Comparison of ENCODE assay signal across 9 cellular contexts in genomic region chr11:45646275-45646970, GRCh38. TPM values are rescaled to one million over a fixed set of nuclear protein-coding genes. Genes with fewer than 3 reads are reported as not detected.
DNase-seq lines count a peak whose midpoint lies in the region; ATAC-seq and TF ChIP-seq lines count a peak whose summit lies in the region.
"Had no signal": no experiment of that assay in that cellular context is flagged by ENCODE, and none has a peak within 500 bp of the region (broad histone marks: within the 10 kb centered on the region; RNA-seq: fewer than 3 reads in every experiment).

No MANE protein-coding gene starts in this region.

- TF ChIP-seq CTCF in right atrium auricular region (IDR thresholded peaks at IDR 0.05) (no peak), endothelial cell (IDR thresholded peaks at IDR 0.05; ENCODE audit: unreplicated experiment) (no peak)

- H3K4me3 Mint-ChIP-seq in endothelial cell (ENCODE audit: unreplicated experiment): peak overlapping the region; percentile 82
- H3K4me3 Mint-ChIP-seq in stimulated activated memory B cell treated with anti-CD40 and anti-IgM and Interleukin-4, amounts not matched to agents 10 μg/mL and 1 μg/mL and 100 μg/mL, for 72 hours: no peak overlapping the region
- H3K4me3 Mint-ChIP-seq in activated CD4-positive, alpha-beta T cell treated with anti-CD3 and anti-CD28 coated beads, Interleukin-2, amount 10 ng/mL, durations not matched to agents 24 days and 14 days: no peak overlapping the region

- peak; percentile 66 for ATAC-seq in stimulated activated memory B cell treated with anti-CD40 and anti-IgM and Interleukin-4, amounts not matched to agents 10 μg/mL and 1 μg/mL and 100 μg/mL, for 72 hours
- ATAC-seq in GM19328 (IDR thresholded peaks at IDR 0.05; ENCODE audit: unreplicated experiment): no peak

- peak; percentile 44 for DNase-seq in cardiac septum (ENCODE audit: low spot score)
- DNase-seq in right atrium auricular region (ENCODE audit: low spot score): no peak
- peak; percentile 66 for DNase-seq in MG63
- no peak for DNase-seq in endothelial cell (ENCODE audit: low spot score)
- no peak for DNase-seq in activated CD4-positive, alpha-beta T cell treated with anti-CD3 and anti-CD28 coated beads, Interleukin-2, amount 10 ng/mL, durations not matched to agents 24 days and 14 days
- DNase-seq in cerebellar nuclear complex (lab: John Stamatoyannopoulos, UW): no peak

- H3K27me3 ChIP-seq in right atrium auricular region (no peaks in the 10 kb centered on the region), MG63 (no peaks in the 10 kb centered on the region)

- peaks cover 72% of the 10 kb centered on the region for H3K4me1 Mint-ChIP-seq in endothelial cell (ENCODE audit: unreplicated experiment)
- no peaks in the 10 kb centered on the region for H3K4me1 Mint-ChIP-seq in stimulated activated memory B cell treated with anti-CD40 and anti-IgM and Interleukin-4, amounts not matched to agents 10 μg/mL and 1 μg/mL and 100 μg/mL, for 72 hours
- H3K4me1 Mint-ChIP-seq in activated CD4-positive, alpha-beta T cell treated with anti-CD3 and anti-CD28 coated beads, Interleukin-2, amount 10 ng/mL, durations not matched to agents 24 days and 14 days: peaks cover 3% of the 10 kb centered on the region

- H3K36me3 ChIP-seq in right atrium auricular region (no peaks in the 10 kb centered on the region), MG63 (no peaks in the 10 kb centered on the region)

- intact Hi-C loops in cardiac septum (cut with DNase I): no loop called here
- intact Hi-C loops in activated CD4-positive, alpha-beta T cell treated with anti-CD3 and anti-CD28 coated beads, Interleukin-2, amount 10 ng/mL, durations not matched to agents 24 days and 14 days (cut with micrococcal nuclease): no loop called here

- no peak overlapping the region for H3K4me3 ChIP-seq in right atrium auricular region
- no peak overlapping the region for H3K4me3 ChIP-seq in MG63

- H3K27me3 Mint-ChIP-seq in endothelial cell (ENCODE audit: unreplicated experiment): peaks cover 21% of the 10 kb centered on the region
- H3K27me3 Mint-ChIP-seq in stimulated activated memory B cell treated with anti-CD40 and anti-IgM and Interleukin-4, amounts not matched to agents 10 μg/mL and 1 μg/mL and 100 μg/mL, for 72 hours: peaks cover 31% of the 10 kb centered on the region
- peaks cover 10% of the 10 kb centered on the region for H3K27me3 Mint-ChIP-seq in activated CD4-positive, alpha-beta T cell treated with anti-CD3 and anti-CD28 coated beads, Interleukin-2, amount 10 ng/mL, durations not matched to agents 24 days and 14 days

- no peaks in the 10 kb centered on the region for H3K9me3 ChIP-seq in right atrium auricular region
- H3K9me3 ChIP-seq in MG63: no peaks in the 10 kb centered on the region

- peaks cover 32% of the 10 kb centered on the region for H3K36me3 Mint-ChIP-seq in endothelial cell (ENCODE audit: low read depth, unreplicated experiment)
- no peaks in the 10 kb centered on the region for H3K36me3 Mint-ChIP-seq in stimulated activated memory B cell treated with anti-CD40 and anti-IgM and Interleukin-4, amounts not matched to agents 10 μg/mL and 1 μg/mL and 100 μg/mL, for 72 hours
- no peaks in the 10 kb centered on the region for H3K36me3 Mint-ChIP-seq in activated CD4-positive, alpha-beta T cell treated with anti-CD3 and anti-CD28 coated beads, Interleukin-2, amount 10 ng/mL, durations not matched to agents 24 days and 14 days (ENCODE audit: low read depth)

- H3K27ac Mint-ChIP-seq in endothelial cell (ENCODE audit: unreplicated experiment): peak overlapping the region; percentile 92
- no peak overlapping the region for H3K27ac Mint-ChIP-seq in stimulated activated memory B cell treated with anti-CD40 and anti-IgM and Interleukin-4, amounts not matched to agents 10 μg/mL and 1 μg/mL and 100 μg/mL, for 72 hours
- no peak overlapping the region for H3K27ac Mint-ChIP-seq in activated CD4-positive, alpha-beta T cell treated with anti-CD3 and anti-CD28 coated beads, Interleukin-2, amount 10 ng/mL, durations not matched to agents 24 days and 14 days

- no peaks in the 10 kb centered on the region for H3K4me1 ChIP-seq in right atrium auricular region

- H3K9me3 Mint-ChIP-seq in endothelial cell (ENCODE audit: unreplicated experiment): no peaks in the 10 kb centered on the region
- no peaks in the 10 kb centered on the region for H3K9me3 Mint-ChIP-seq in stimulated activated memory B cell treated with anti-CD40 and anti-IgM and Interleukin-4, amounts not matched to agents 10 μg/mL and 1 μg/mL and 100 μg/mL, for 72 hours
- no peaks in the 10 kb centered on the region for H3K9me3 Mint-ChIP-seq in activated CD4-positive, alpha-beta T cell treated with anti-CD3 and anti-CD28 coated beads, Interleukin-2, amount 10 ng/mL, durations not matched to agents 24 days and 14 days

- H3K27ac ChIP-seq in right atrium auricular region: no peak overlapping the region

RNA-seq across cellular contexts. Expression of gene CHST1, which starts 19.0 kb away (rescaled TPM):
- total RNA-seq in cardiac septum (2.6 TPM), right atrium auricular region (1 to 10 TPM; 2.7 to 5.4 TPM), endothelial cell (ENCODE audit: unreplicated experiment) (275 TPM)
- total RNA-seq in MG63 (2014; rRNA removed; shearing (Covaris generic); ENCODE audit: low replicate concordance): not detected in 2 replicates
- 0.28 and 0.36 TPM in 2 replicates for total RNA-seq in activated CD4-positive, alpha-beta T cell treated with anti-CD3 and anti-CD28 coated beads, Interleukin-2, amount 10 ng/mL, durations not matched to agents 24 days and 14 days
- total RNA-seq: G401 had no signal

Comparison
In these comparisons a context has a peak if more than half of its experiments do, and no peak if none do; other contexts are left out.
1. DNase-seq: peak in cardiac septum (single experiment) and MG63 (single experiment); none in right atrium auricular region (single experiment), endothelial cell (single experiment), activated CD4-positive, alpha-beta T cell treated with anti-CD3 and anti-CD28 coated beads, Interleukin-2, amount 10 ng/mL, durations not matched to agents 24 days and 14 days (single experiment) and cerebellar nuclear complex (0 of 2).
2. RNA of gene CHST1, which starts 19.0 kb away (total RNA-seq): 275 TPM in endothelial cell (single experiment); 2.7 to 5.4 TPM in right atrium auricular region, 2.6 TPM in cardiac septum (single experiment), 0.28 to 0.36 TPM in activated CD4-positive, alpha-beta T cell treated with anti-CD3 and anti-CD28 coated beads, Interleukin-2, amount 10 ng/mL, durations not matched to agents 24 days and 14 days and not detected in MG63; every median in the first group is over 10 times any median in the second.